Comparison of ENCODE assay signal across 8 cellular contexts in genomic region chr12:6866920-6867406, GRCh38. TPM values are rescaled to one million over a fixed set of nuclear protein-coding genes. Genes with fewer than 3 reads are reported as not detected.
DNase-seq lines count a peak whose midpoint lies in the region; ATAC-seq and TF ChIP-seq lines count a peak whose summit lies in the region.

No MANE protein-coding gene starts in this region.

- H3K4me3 ChIP-seq in ascending aorta = peak overlapping the region; percentile 91 to 94

- H3K4me3 Mint-ChIP-seq in immature natural killer cell = peak overlapping the region; percentile 91 to 95 (median 92)
- H3K4me3 Mint-ChIP-seq in stimulated activated naive CD8-positive, alpha-beta T cell treated with anti-CD3 and anti-CD28 coated beads, Interleukin-15, Interleukin-2, amounts not matched to agents 100 ng/mL and 50 ng/mL, for 24 hours = peak overlapping the region; percentile 94

- peaks cover 12 to 31% (median 21%) of the 10 kb centered on the region in 3 donors for H3K36me3 Mint-ChIP-seq in immature natural killer cell
- peaks cover 74% of the 10 kb centered on the region for H3K36me3 Mint-ChIP-seq in stimulated activated naive CD8-positive, alpha-beta T cell treated with anti-CD3 and anti-CD28 coated beads, Interleukin-15, Interleukin-2, amounts not matched to agents 100 ng/mL and 50 ng/mL, for 24 hours (ENCODE audit: low read depth)

- no peaks in the 10 kb centered on the region for H3K9me3 Mint-ChIP-seq in immature natural killer cell
- no peaks in the 10 kb centered on the region for H3K9me3 Mint-ChIP-seq in stimulated activated naive CD8-positive, alpha-beta T cell treated with anti-CD3 and anti-CD28 coated beads, Interleukin-15, Interleukin-2, amounts not matched to agents 100 ng/mL and 50 ng/mL, for 24 hours

- peaks cover 49 to 54% of the 10 kb centered on the region in 2 donors for H3K36me3 ChIP-seq in ascending aorta

- peak; percentile 7 for ATAC-seq in Right ventricle myocardium inferior
- ATAC-seq in HG03442 (IDR thresholded peaks at IDR 0.05; ENCODE audit: unreplicated experiment) = peak; percentile 7
- no peak for ATAC-seq in HG03565 (IDR thresholded peaks at IDR 0.05; ENCODE audit: unreplicated experiment)
- no peak for ATAC-seq in HG03457 (IDR thresholded peaks at IDR 0.05; ENCODE audit: unreplicated experiment)

- peak overlapping the region; percentile 99 for H3K27ac ChIP-seq in ascending aorta

- H3K27me3 Mint-ChIP-seq in immature natural killer cell (ENCODE audit: low read depth in 3 of 3) = peaks cover 3 to 4% (median 4%) of the 10 kb centered on the region in 3 donors
- H3K27me3 Mint-ChIP-seq in stimulated activated naive CD8-positive, alpha-beta T cell treated with anti-CD3 and anti-CD28 coated beads, Interleukin-15, Interleukin-2, amounts not matched to agents 100 ng/mL and 50 ng/mL, for 24 hours = no peaks in the 10 kb centered on the region

- H3K9me3 ChIP-seq in ascending aorta = no peaks in the 10 kb centered on the region

- no peaks in the 10 kb centered on the region for H3K27me3 ChIP-seq in ascending aorta

- peaks cover 12 to 38% of the 10 kb centered on the region in 2 donors for H3K4me1 ChIP-seq in ascending aorta

- H3K27ac Mint-ChIP-seq in immature natural killer cell = peak overlapping the region; percentile 66 to 95 (median 87)
- H3K27ac Mint-ChIP-seq in stimulated activated naive CD8-positive, alpha-beta T cell treated with anti-CD3 and anti-CD28 coated beads, Interleukin-15, Interleukin-2, amounts not matched to agents 100 ng/mL and 50 ng/mL, for 24 hours = peak overlapping the region; percentile 99

- no peak for DNase-seq in Right ventricle myocardium inferior (ENCODE audit: missing footprints)
- no peak for DNase-seq in cardiac septum (ENCODE audit: low spot score)
- DNase-seq in ascending aorta (ENCODE audit: low spot score in 2 of 2) = no peak
- DNase-seq in immature natural killer cell = no peak

- intact Hi-C loops in Right ventricle myocardium inferior (cut with DNase I) (no loop called here), cardiac septum (cut with DNase I) (no loop called here), ascending aorta (cut with DNase I) (loop anchor here (1.0 to 2.0 kb wide), 3 partner anchors 14 to 76 kb away; partner anchors contain the start of genes LRRC23, RNU7-1 and USP5)

- no peak for TF ChIP-seq CTCF in ascending aorta (IDR thresholded peaks at IDR 0.05)

- H3K4me1 Mint-ChIP-seq in immature natural killer cell = peaks cover 45 to 46% of the 10 kb centered on the region in 2 donors
- peaks cover 53% of the 10 kb centered on the region for H3K4me1 Mint-ChIP-seq in stimulated activated naive CD8-positive, alpha-beta T cell treated with anti-CD3 and anti-CD28 coated beads, Interleukin-15, Interleukin-2, amounts not matched to agents 100 ng/mL and 50 ng/mL, for 24 hours (ENCODE audit: low read depth)

RNA-seq across cellular contexts. Expression of gene TPI1, which starts 0.4 kb away (rescaled TPM):
- 832 TPM for total RNA-seq in Right ventricle myocardium inferior
- total RNA-seq in cardiac septum = 657 TPM
- total RNA-seq in ascending aorta = 482 TPM
- 1,000 to 10,000 TPM in 1 of 3 donors, 100 to 1,000 TPM in 2; 801 to 1,209 (median 811) TPM for polyA plus RNA-seq in immature natural killer cell

RNA-seq across cellular contexts. Expression of gene SPSB2, which starts 6.1 kb away (rescaled TPM):
- 3.0 TPM for total RNA-seq in Right ventricle myocardium inferior
- total RNA-seq in cardiac septum = 4.5 TPM
- 14.5 TPM for total RNA-seq in ascending aorta
- polyA plus RNA-seq in immature natural killer cell = 10 to 100 TPM; 11.2 to 17.0 (median 11.4) TPM

RNA-seq across cellular contexts. Expression of gene USP5, which starts 15.0 kb away (rescaled TPM):
- 62.0 TPM for total RNA-seq in Right ventricle myocardium inferior
- total RNA-seq in cardiac septum = 83.5 TPM
- total RNA-seq in ascending aorta = 46.2 TPM
- polyA plus RNA-seq in immature natural killer cell = 10 to 100 TPM; 41.3 to 54.0 (median 52.0) TPM

RNA-seq across cellular contexts. Expression of gene CDCA3, which starts 15.9 kb away (rescaled TPM):
- total RNA-seq in Right ventricle myocardium inferior (1.2 TPM), cardiac septum (0.65 TPM), ascending aorta (not detected)
- 1 to 10 TPM in 1 of 3 donors, under 1 TPM in 1, not detected in 1; 0.99 to 1.5 TPM for polyA plus RNA-seq in immature natural killer cell

RNA-seq across cellular contexts. Expression of gene GNB3, which starts 26.2 kb away (rescaled TPM):
- total RNA-seq in Right ventricle myocardium inferior (4.0 TPM), cardiac septum (9.7 TPM), ascending aorta (10.4 TPM)
- not detected for polyA plus RNA-seq in immature natural killer cell

Comparison
In these comparisons a context has a peak if more than half of its experiments do, and no peak if none do; other contexts are left out.
1. ATAC-seq: peak in Right ventricle myocardium inferior (single experiment) and HG03442 (single experiment); none in HG03565 (single experiment) and HG03457 (single experiment).